In the genomic region with DNA sequence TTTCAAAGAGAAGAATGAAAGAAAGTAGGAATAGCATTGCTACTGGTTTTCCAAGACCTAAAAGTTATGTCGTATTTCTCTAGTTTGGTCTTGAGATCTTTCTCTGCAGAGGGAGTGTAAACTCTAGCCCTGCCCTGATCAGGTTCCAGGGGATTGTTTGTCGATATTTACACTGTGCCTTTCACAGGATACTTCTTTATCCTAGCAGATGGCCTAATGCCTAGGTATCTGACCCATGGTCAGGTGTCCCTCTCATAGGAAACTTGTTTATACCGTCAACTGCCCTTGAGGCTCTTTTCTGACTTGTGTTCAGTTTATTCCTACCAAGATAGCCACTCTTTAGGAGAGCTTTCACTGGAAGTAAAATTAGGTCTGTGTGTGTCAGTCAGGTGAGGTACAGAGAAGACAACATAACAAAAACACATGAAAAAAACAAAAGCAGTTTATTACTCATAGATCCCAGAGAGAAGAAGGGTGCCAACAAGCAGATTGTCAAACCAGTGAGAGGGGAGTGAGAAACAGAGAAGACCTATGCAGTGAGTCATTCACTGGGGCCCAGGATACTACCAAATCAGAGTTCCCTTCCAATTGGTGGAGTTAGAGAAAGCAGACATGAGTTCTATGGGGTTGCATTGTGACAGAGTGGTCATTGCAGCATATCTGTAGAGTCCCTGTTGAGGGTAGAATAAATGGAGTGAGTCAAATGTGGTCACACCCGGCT, we compare ENCODE assay signal across 1 cellular context.
TF ChIP-seq lines count a peak whose summit lies in the region.

No MANE protein-coding gene starts in this region.

TF ChIP-seq in GM12878, 131 proteins besides CTCF, POLR2A, EP300 and RAD21:
- TF ChIP-seq PKNOX1 (IDR thresholded peaks at IDR 0.05) (no peak), SMARCA5 (IDR thresholded peaks at IDR 0.05) (no peak), BRCA1 (IDR thresholded peaks at IDR 0.05; ENCODE audit: low read depth, low read length) (no peak), CHD2 (IDR thresholded peaks at IDR 0.05; ENCODE audit: borderline replicate concordance, low read depth, low read length) (no peak), KDM1A (IDR thresholded peaks at IDR 0.05; ENCODE audit: borderline replicate concordance) (no peak), HDGF (IDR thresholded peaks at IDR 0.05) (no peak), BACH1 (IDR thresholded peaks at IDR 0.05; ENCODE audit: borderline replicate concordance) (no peak), SMC3 (IDR thresholded peaks at IDR 0.05; ENCODE audit: borderline replicate concordance, low read length) (no peak), CEBPZ (IDR thresholded peaks at IDR 0.05; ENCODE audit: low read depth, low read length) (no peak), ETV6 (conservative IDR thresholded peaks at IDR 0.05 in 1 of 2, IDR thresholded peaks at IDR 0.05 in 1 of 2; ENCODE audit: borderline replicate concordance in 1 of 2, low read depth in 1 of 2) (no peak), PBX3 (IDR thresholded peaks at IDR 0.05; ENCODE audit: insufficient replicate concordance, low read depth, low read length) (no peak), SRF (IDR thresholded peaks at IDR 0.05; ENCODE audit: low read depth in 2 of 2, low read length in 2 of 2) (no peak), ATF7 (IDR thresholded peaks at IDR 0.05; ENCODE audit: low read depth) (no peak), EED (IDR thresholded peaks at IDR 0.05; ENCODE audit: low read depth) (no peak), RUNX3 (IDR thresholded peaks at IDR 0.05; ENCODE audit: low read length) (no peak), ZNF384 (IDR thresholded peaks at IDR 0.05; ENCODE audit: borderline replicate concordance, low read depth, low read length) (no peak), SMAD5 (IDR thresholded peaks at IDR 0.05; ENCODE audit: low read depth) (no peak)
